In genomic region chr16:89922884-89923639, GRCh38 we compare ENCODE assay signal across 1 cellular context.
TF ChIP-seq lines count a peak whose summit lies in the region.

Gene TUBB3 (plus strand): TSS chr16:89923342. CDS start chr16:89923402, 60 bp downstream.

TF ChIP-seq in HepG2, 621 proteins besides CTCF, POLR2A, EP300 and RAD21 (continued from another document and continues in another):
- TF ChIP-seq THAP8 (CRISPR knock-in tag; IDR thresholded peaks at IDR 0.05; ENCODE audit: borderline replicate concordance) = no peak
- TF ChIP-seq MXI1 (IDR thresholded peaks at IDR 0.05; ENCODE audit: borderline replicate concordance, low read depth, low read length) = peak; percentile 77; the same call in 2 of the 3 replicates
- no peak for TF ChIP-seq MED8 (CRISPR knock-in tag; IDR thresholded peaks at IDR 0.05; ENCODE audit: insufficient replicate concordance)
- peak; percentile 7; the same call in 1 of the 2 replicates for TF ChIP-seq ZBTB10 (CRISPR knock-in tag; IDR thresholded peaks at IDR 0.05; ENCODE audit: borderline replicate concordance)
- no peak for TF ChIP-seq CBX2 (IDR thresholded peaks at IDR 0.05; ENCODE audit: low read depth, low read length)
- no peak for TF ChIP-seq CBX2 (CRISPR knock-in tag; IDR thresholded peaks at IDR 0.05; ENCODE audit: low read depth)
- peak; percentile 28 for TF ChIP-seq BHLHE40 (IDR thresholded peaks at IDR 0.05; ENCODE audit: low read length)
- no peak for TF ChIP-seq ZNF720 (CRISPR knock-in tag; IDR thresholded peaks at IDR 0.05)
- TF ChIP-seq CEBPG (CRISPR knock-in tag; IDR thresholded peaks at IDR 0.05) = no peak
- peak; percentile 97; the same call in 1 of the 2 replicates for TF ChIP-seq ZNF790 (CRISPR knock-in tag; IDR thresholded peaks at IDR 0.05; ENCODE audit: borderline replicate concordance)
- TF ChIP-seq TRIM22 (IDR thresholded peaks at IDR 0.05) = no peak
- TF ChIP-seq ZNF337 (CRISPR knock-in tag; IDR thresholded peaks at IDR 0.05; ENCODE audit: borderline replicate concordance, low read depth) = peak; percentile 38; the same call in 1 of the 2 replicates
- peak; percentile 76; the same call in 1 of the 2 replicates for TF ChIP-seq ZNF331 (CRISPR knock-in tag; IDR thresholded peaks at IDR 0.05)
- peak; percentile 89 for TF ChIP-seq NR0B2 (CRISPR knock-in tag; IDR thresholded peaks at IDR 0.05)
- TF ChIP-seq IKZF4 (CRISPR knock-in tag; IDR thresholded peaks at IDR 0.05; ENCODE audit: borderline replicate concordance, low read depth, not compliant biosample characterization) = peak; percentile 35
- no peak; the same call in 1 of the 2 replicates for TF ChIP-seq ETS1 (CRISPR knock-in tag; IDR thresholded peaks at IDR 0.05)
- TF ChIP-seq PRDM4 (CRISPR knock-in tag; IDR thresholded peaks at IDR 0.05; ENCODE audit: borderline replicate concordance) = no peak
- no peak for TF ChIP-seq KLF13 (CRISPR knock-in tag; IDR thresholded peaks at IDR 0.05)
- no peak for TF ChIP-seq PCBP1 (IDR thresholded peaks at IDR 0.05; ENCODE audit: borderline replicate concordance, low read depth, low read length)
- 0 out of 2 replicates have a peak, but pooled peaks have one; percentile 39 for TF ChIP-seq ZNF430 (CRISPR knock-in tag; IDR thresholded peaks at IDR 0.05)
- TF ChIP-seq GABPB1 (CRISPR knock-in tag; IDR thresholded peaks at IDR 0.05) = peak; percentile 8; the same call in 1 of the 2 replicates
- TF ChIP-seq ZNF709 (CRISPR knock-in tag; IDR thresholded peaks at IDR 0.05) = no peak
- no peak for TF ChIP-seq ZNF7 (CRISPR knock-in tag; IDR thresholded peaks at IDR 0.05)
- TF ChIP-seq NFE2L2 (IDR thresholded peaks at IDR 0.05; ENCODE audit: low read length) = no peak
- TF ChIP-seq ZNF878 (CRISPR knock-in tag; IDR thresholded peaks at IDR 0.05) = no peak
- TF ChIP-seq NR3C1 (CRISPR knock-in tag; IDR thresholded peaks at IDR 0.05) = no peak
- TF ChIP-seq ZNF138 (CRISPR knock-in tag; IDR thresholded peaks at IDR 0.05; ENCODE audit: low read depth) = no peak; the same call in 1 of the 2 replicates
- TF ChIP-seq ZNF773 (CRISPR knock-in tag; IDR thresholded peaks at IDR 0.05; ENCODE audit: borderline replicate concordance) = 0 out of 2 replicates have a peak, but pooled peaks have one; percentile 86
- TF ChIP-seq CHD2 (IDR thresholded peaks at IDR 0.05; ENCODE audit: low read depth, low read length) = no peak
- TF ChIP-seq ZNF557 (CRISPR knock-in tag; IDR thresholded peaks at IDR 0.05) = no peak
- TF ChIP-seq SKIL (CRISPR knock-in tag; IDR thresholded peaks at IDR 0.05; ENCODE audit: borderline replicate concordance) = no peak
- peak; percentile 13; the same call in 1 of the 2 replicates for TF ChIP-seq ZNF543 (CRISPR knock-in tag; IDR thresholded peaks at IDR 0.05)
- TF ChIP-seq ETV5 (CRISPR knock-in tag; IDR thresholded peaks at IDR 0.05; ENCODE audit: borderline replicate concordance) = peak; percentile 16; the same call in 1 of the 2 replicates
- no peak for TF ChIP-seq ZNF577 (CRISPR knock-in tag; IDR thresholded peaks at IDR 0.05; ENCODE audit: borderline replicate concordance, low read depth)
- no peak; a peak in 1 of 4 replicates for TF ChIP-seq KLF16 (CRISPR knock-in tag; IDR thresholded peaks at IDR 0.05)
- TF ChIP-seq PLSCR1 (CRISPR knock-in tag; IDR thresholded peaks at IDR 0.05; ENCODE audit: borderline replicate concordance) = no peak
- TF ChIP-seq HOXA3 (CRISPR knock-in tag; IDR thresholded peaks at IDR 0.05) = no peak; the same call in 1 of the 2 replicates
- TF ChIP-seq ZNF615 (CRISPR knock-in tag; IDR thresholded peaks at IDR 0.05; ENCODE audit: borderline replicate concordance) = no peak
- TF ChIP-seq ZNF441 (CRISPR knock-in tag; IDR thresholded peaks at IDR 0.05; ENCODE audit: borderline replicate concordance) = no peak
- peak; percentile 93 for TF ChIP-seq ZNF142 (CRISPR knock-in tag; IDR thresholded peaks at IDR 0.05)
